8 cellular contexts compared by ENCODE assay signal in the genomic region with DNA sequence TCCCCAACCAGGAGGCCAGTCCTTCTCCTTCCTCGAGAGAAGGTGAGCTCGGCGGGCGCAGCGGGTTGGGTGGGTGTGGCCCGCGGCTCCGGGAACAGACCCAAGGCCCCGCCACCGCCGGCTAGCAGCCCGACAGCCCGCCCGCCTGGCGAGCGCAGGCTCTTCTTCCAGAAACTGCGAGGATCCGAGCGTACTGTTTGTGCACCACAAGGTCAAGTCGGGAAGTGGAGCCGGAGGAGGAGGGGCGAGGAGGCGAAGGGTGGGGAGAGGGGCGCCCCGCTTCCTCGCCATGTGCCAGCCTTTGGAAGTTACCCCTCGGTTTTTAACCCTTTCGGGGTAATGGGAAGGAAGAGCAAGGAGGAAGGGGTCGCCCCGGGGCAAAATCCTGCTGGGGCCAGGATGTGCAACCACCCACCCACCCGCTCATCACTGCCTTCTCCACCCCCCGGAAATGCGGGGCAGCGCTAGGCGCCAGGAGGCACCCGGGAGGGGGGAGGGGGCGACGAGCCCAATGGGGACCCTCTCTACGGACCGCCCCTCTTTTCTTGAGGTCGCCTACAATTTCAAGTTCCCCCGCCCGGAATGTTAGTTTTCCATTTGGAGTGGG. TPM values are rescaled to one million over a fixed set of nuclear protein-coding genes. Genes with fewer than 3 reads are reported as not detected.
A peak's percentile ranks its signal among the peaks of the same experiment; 100 is the strongest.
DNase-seq lines count a peak whose midpoint lies in the region; ATAC-seq and TF ChIP-seq lines count a peak whose summit lies in the region.

No MANE protein-coding gene starts in this region.

- peak overlapping the region; percentile 97 for H3K27ac Mint-ChIP-seq in activated B cell treated with CpG ODN at 0.5 μM for 24 hours

- CTCF ChIA-PET in activated B cell treated with CpG ODN at 0.5 μM for 24 hours (lab: Charles Lee): interaction anchor here (1.1 to 3.5 kb wide), 5 partner anchors 20 to 90 kb away, joined by 3 to 21 read pairs (median 7); no protein-coding TSS in a partner anchor

- H3K4me1 ChIP-seq in smooth muscle cell (ENCODE audit: low read depth): peaks cover 12% of the 10 kb centered on the region

- H3K4me3 ChIP-seq in smooth muscle cell: peak overlapping the region; percentile 92

- no peaks in the 10 kb centered on the region for H3K36me3 ChIP-seq in smooth muscle cell (ENCODE audit: low read depth)

- H3K27me3 Mint-ChIP-seq in activated B cell treated with CpG ODN at 0.5 μM for 24 hours: no peaks in the 10 kb centered on the region

- peaks cover 3% of the 10 kb centered on the region for H4K20me1 ChIP-seq in smooth muscle cell (ENCODE audit: low read depth)

- H3K4me2 ChIP-seq in smooth muscle cell: peak overlapping the region; percentile 98

- H3K4me1 Mint-ChIP-seq in activated B cell treated with CpG ODN at 0.5 μM for 24 hours: peaks cover 35% of the 10 kb centered on the region

- under 1% methylated on average over 27 of the region's 43 CpGs for WGBS in smooth muscle cell (ENCODE audit: low lambda C conversion rate)

- peaks cover 17% of the 10 kb centered on the region for H3K36me3 Mint-ChIP-seq in activated B cell treated with CpG ODN at 0.5 μM for 24 hours (ENCODE audit: low read depth)

- POLR2A ChIA-PET in activated B cell treated with CpG ODN at 0.5 μM for 24 hours (lab: Charles Lee): interaction anchor here (0.6 to 16.8 kb wide), 34 partner anchors 8 to 1968 kb away, joined by 3 to 763 read pairs (median 5); partner anchors contain the start of genes C5orf15, CDKL3, CDKN2AIPNL and PPP2CA

- H3K79me2 ChIP-seq in smooth muscle cell (ENCODE audit: low read depth): peaks cover 15% of the 10 kb centered on the region

- H3K27ac ChIP-seq in smooth muscle cell (ENCODE audit: low read depth): peak overlapping the region; percentile 64

- TF ChIP-seq CTCF in GM13976 (IDR thresholded peaks at IDR 0.05; ENCODE audit: borderline replicate concordance, control extremely low read depth, extremely low read depth, insufficient read depth, missing control alignments): no peak
- no peak for TF ChIP-seq CTCF in activated B cell treated with CpG ODN at 0.5 μM for 24 hours (IDR thresholded peaks at IDR 0.05)
- no peak for TF ChIP-seq CTCF in smooth muscle cell (IDR thresholded peaks at IDR 0.05; ENCODE audit: borderline replicate concordance, insufficient read depth, poor library complexity, severe bottlenecking)

- in situ Hi-C loops in GM13976 (cut with MboI; ENCODE audit: low sequenced_read_pairs, unreplicated experiment): no loop called here

- no peaks in the 10 kb centered on the region for H3K9me3 Mint-ChIP-seq in activated B cell treated with CpG ODN at 0.5 μM for 24 hours

- intact Hi-C loops in activated B cell treated with CpG ODN at 0.5 μM for 24 hours (cut with micrococcal nuclease): loop anchor here (2.0 kb wide), 4 partner anchors 22 to 380 kb away; partner anchors contain the start of gene PCBD2

- ATAC-seq in activated B cell treated with CpG ODN at 0.5 μM for 24 hours (ENCODE audit: low read depth): peak; percentile 11
- ATAC-seq in GM18868 (IDR thresholded peaks at IDR 0.05; ENCODE audit: unreplicated experiment): no peak
- no peak for ATAC-seq in GM21360 (IDR thresholded peaks at IDR 0.05; ENCODE audit: unreplicated experiment)

- H2AFZ ChIP-seq in smooth muscle cell (ENCODE audit: low read depth): peak overlapping the region; percentile 95

- peak; percentile 78 for DNase-seq in GM13976 (ENCODE audit: low spot score)
- DNase-seq in NCI-H146 treated with DMSO at 0.1 percent for 48 hours (lab: John Stamatoyannopoulos, UW; ENCODE audit: unreplicated experiment): peak; percentile 8
- peak; percentile 62 for DNase-seq in activated B cell treated with CpG ODN at 0.5 μM for 24 hours
- peak; percentile 67 for DNase-seq in central memory CD4-positive, alpha-beta T cell
- peak; percentile 73 for DNase-seq in inferior parietal cortex (ENCODE audit: extremely low spot score)
- peak; percentile 61 for DNase-seq in smooth muscle cell (lab: John Stamatoyannopoulos, UW; ENCODE audit: unreplicated experiment)

- no peaks in the 10 kb centered on the region for H3K27me3 ChIP-seq in smooth muscle cell (ENCODE audit: low read depth)

- H3F3A ChIP-seq in smooth muscle cell (ENCODE audit: low read depth): peaks cover 9% of the 10 kb centered on the region

- peak overlapping the region; percentile 67 for H3K9ac ChIP-seq in smooth muscle cell (ENCODE audit: low read depth)

- H3K4me3 Mint-ChIP-seq in activated B cell treated with CpG ODN at 0.5 μM for 24 hours: peak overlapping the region; percentile 98

- no peaks in the 10 kb centered on the region for H3K9me3 ChIP-seq in smooth muscle cell (replicated peaks; ENCODE audit: low read depth)

RNA-seq across cellular contexts. Expression of gene JADE2, which starts 1.1 kb away (rescaled TPM):
- total RNA-seq in activated B cell treated with CpG ODN at 0.5 μM for 24 hours (218 and 225 TPM in 2 replicates), smooth muscle cell (5.0 and 18.0 TPM in 2 replicates)
- polyA plus RNA-seq in smooth muscle cell: 4.3 and 5.5 TPM in 2 replicates

Comparison
In these comparisons a context has a peak if more than half of its experiments do, and no peak if none do; other contexts are left out.
1. DNase-seq: peak in every context shown above with its lines; median percentile 78 in GM13976; 73 in inferior parietal cortex; 67 in central memory CD4-positive, alpha-beta T cell; 62 in activated B cell treated with CpG ODN at 0.5 μM for 24 hours; 61 in smooth muscle cell; 8 in NCI-H146 treated with DMSO at 0.1 percent for 48 hours.
2. RNA of gene JADE2, which starts 1.1 kb away (total RNA-seq): 218 to 225 TPM in activated B cell treated with CpG ODN at 0.5 μM for 24 hours; 5.0 to 18.0 TPM in smooth muscle cell; every median in the first group is over 10 times any median in the second.